Comparison of ENCODE assay signal across 26 cellular contexts in the genomic region with DNA sequence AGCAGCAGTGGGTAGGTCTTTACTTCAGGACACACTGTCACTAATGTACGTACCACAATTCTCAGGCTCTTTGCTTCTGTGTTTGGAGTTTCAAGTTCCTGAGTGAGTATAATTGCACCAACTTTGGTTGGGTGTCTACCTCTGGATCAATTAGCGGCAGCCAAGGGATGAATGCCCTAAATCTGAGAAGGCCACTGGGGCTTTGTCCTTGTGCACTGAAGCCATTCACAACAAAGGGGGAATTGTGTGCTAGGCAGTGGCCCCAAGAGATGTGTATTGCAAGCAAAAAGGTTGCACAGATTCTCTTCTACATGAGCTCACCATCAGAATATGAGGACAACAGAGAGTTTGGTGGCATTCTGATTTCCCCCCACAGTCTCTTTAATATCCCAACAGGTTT. TPM values are rescaled to one million over a fixed set of nuclear protein-coding genes. Genes with fewer than 3 reads are reported as not detected.
DNase-seq lines count a peak whose midpoint lies in the region; ATAC-seq, FAIRE-seq and TF ChIP-seq lines count a peak whose summit lies in the region.
"Had no signal": no experiment of that assay in that cellular context is flagged by ENCODE, and none has a peak within 500 bp of the region (broad histone marks: within the 10 kb centered on the region; RNA-seq: fewer than 3 reads in every experiment).

No MANE protein-coding gene starts in this region.

- in situ Hi-C loops in GM13976 (cut with MboI; ENCODE audit: low sequenced_read_pairs, unreplicated experiment) = no loop called here

- H3K36me3 Mint-ChIP-seq in neural crest cell (ENCODE audit: low read depth) = no peaks in the 10 kb centered on the region
- no peaks in the 10 kb centered on the region for H3K36me3 Mint-ChIP-seq in activated T-helper 2 cell treated with anti-CD3 and anti-CD28 coated beads, Interferon-gamma antibody, Interleukin-2, Interleukin-4, amounts not matched to agents 10 μg/mL and 5 μg/mL and 100 μg/mL, durations not matched to agents 14 hours and 24 hours and 36 hours (ENCODE audit: low read depth)
- H3K36me3 Mint-ChIP-seq: CD4-positive, alpha-beta memory T cell had no signal

- H3K27ac Mint-ChIP-seq in neural crest cell (ENCODE audit: unreplicated experiment) = peak overlapping the region; percentile 86
- no peak overlapping the region for H3K27ac Mint-ChIP-seq in activated T-helper 2 cell treated with anti-CD3 and anti-CD28 coated beads, Interferon-gamma antibody, Interleukin-2, Interleukin-4, amounts not matched to agents 10 μg/mL and 5 μg/mL and 100 μg/mL, durations not matched to agents 14 hours and 24 hours and 36 hours
- H3K27ac Mint-ChIP-seq: CD4-positive, alpha-beta memory T cell; GM23338; H9 had no signal

- peaks cover 24% of the 10 kb centered on the region for H3K27me3 Mint-ChIP-seq in neural crest cell (ENCODE audit: low read depth)
- peaks cover 63% of the 10 kb centered on the region for H3K27me3 Mint-ChIP-seq in activated T-helper 2 cell treated with anti-CD3 and anti-CD28 coated beads, Interferon-gamma antibody, Interleukin-2, Interleukin-4, amounts not matched to agents 10 μg/mL and 5 μg/mL and 100 μg/mL, durations not matched to agents 14 hours and 24 hours and 36 hours (ENCODE audit: low read depth)

- H3K9me3 Mint-ChIP-seq in neural crest cell = no peaks in the 10 kb centered on the region
- H3K9me3 Mint-ChIP-seq in activated T-helper 2 cell treated with anti-CD3 and anti-CD28 coated beads, Interferon-gamma antibody, Interleukin-2, Interleukin-4, amounts not matched to agents 10 μg/mL and 5 μg/mL and 100 μg/mL, durations not matched to agents 14 hours and 24 hours and 36 hours = no peaks in the 10 kb centered on the region
- H3K9me3 Mint-ChIP-seq: CD4-positive, alpha-beta memory T cell; GM23338; H9 had no signal

- no peak for TF ChIP-seq POLR2A in GM18505 (IDR thresholded peaks at IDR 0.05; ENCODE audit: borderline replicate concordance, extremely low read depth, insufficient read depth, insufficient read length)

- intact Hi-C loops in activated T-helper 2 cell treated with anti-CD3 and anti-CD28 coated beads, Interferon-gamma antibody, Interleukin-2, Interleukin-4, amounts not matched to agents 10 μg/mL and 5 μg/mL and 100 μg/mL, durations not matched to agents 14 hours and 24 hours and 36 hours (cut with micrococcal nuclease) = no loop called here

- H3K4me3 ChIP-seq in bronchial epithelial cell (ENCODE audit: low read depth, low read length) = no peak overlapping the region
- H3K4me3 ChIP-seq: A549, GM23338 had no signal

- no peak for ATAC-seq in GM18505 (IDR thresholded peaks at IDR 0.05; ENCODE audit: unreplicated experiment)
- ATAC-seq: A549, GM23338, HCT116 had no signal

- peaks cover 16% of the 10 kb centered on the region for H3K27me3 ChIP-seq in bronchial epithelial cell (ENCODE audit: control insufficient read depth, insufficient read depth, low read length)

- peak; percentile 83 for FAIRE-seq in bronchial epithelial cell (lab: Jason Lieb, UNC)
- FAIRE-seq: A549, GM12891, GM19239 had no signal

- no peaks in the 10 kb centered on the region for H3K36me3 ChIP-seq in bronchial epithelial cell (ENCODE audit: control insufficient read depth, insufficient read depth, low read length)

- DNase-seq in Ammon's horn (ENCODE audit: low spot score) = peak; percentile 52
- DNase-seq in bronchial epithelial cell (ENCODE audit: low read depth) = no peak
- DNase-seq in neural crest cell (ENCODE audit: low read depth, low spot score) = no peak
- DNase-seq in pons (ENCODE audit: low spot score) = peak; percentile 32
- no peak for DNase-seq in NCI-H748 (lab: John Stamatoyannopoulos, UW; ENCODE audit: unreplicated experiment)
- no peak for DNase-seq in activated T-helper 2 cell treated with anti-CD3 and anti-CD28 coated beads, Interferon-gamma antibody, Interleukin-2, Interleukin-4, amounts not matched to agents 10 μg/mL and 5 μg/mL and 100 μg/mL, durations not matched to agents 14 hours and 24 hours and 36 hours (ENCODE audit: low spot score)
- no peak for DNase-seq in GM13976 (ENCODE audit: low spot score)
- DNase-seq: 8988T; ACHN; AML-193; C1 segment of cervical spinal cord; Calu3; CD4-positive, alpha-beta memory T cell; COR-L47; DMS53; DMS79 treated with DMSO at 0.1 percent for 48 hours; GF-D8; H9 had no signal

- H3K4me1 Mint-ChIP-seq in neural crest cell = peaks cover 37% of the 10 kb centered on the region
- peaks cover 2% of the 10 kb centered on the region for H3K4me1 Mint-ChIP-seq in activated T-helper 2 cell treated with anti-CD3 and anti-CD28 coated beads, Interferon-gamma antibody, Interleukin-2, Interleukin-4, amounts not matched to agents 10 μg/mL and 5 μg/mL and 100 μg/mL, durations not matched to agents 14 hours and 24 hours and 36 hours (ENCODE audit: low read depth)

- TF ChIP-seq CTCF in bronchial epithelial cell (IDR thresholded peaks at IDR 0.05; ENCODE audit: insufficient read depth, low read length, severe bottlenecking) (no peak), neural crest cell (conservative IDR thresholded peaks at IDR 0.05) (no peak), GM13976 (IDR thresholded peaks at IDR 0.05; ENCODE audit: borderline replicate concordance, control extremely low read depth, extremely low read depth, insufficient read depth, missing control alignments) (no peak)

- peak overlapping the region; percentile 62 for H3K4me3 Mint-ChIP-seq in neural crest cell
- no peak overlapping the region for H3K4me3 Mint-ChIP-seq in activated T-helper 2 cell treated with anti-CD3 and anti-CD28 coated beads, Interferon-gamma antibody, Interleukin-2, Interleukin-4, amounts not matched to agents 10 μg/mL and 5 μg/mL and 100 μg/mL, durations not matched to agents 14 hours and 24 hours and 36 hours (ENCODE audit: low read depth)
- H3K4me3 Mint-ChIP-seq: CD4-positive, alpha-beta memory T cell; GM23338; H9 had no signal

RNA-seq across cellular contexts. Expression of gene PHF24, which starts 3.9 kb away (rescaled TPM):
- total RNA-seq in bronchial epithelial cell (0.13 and 0.26 TPM in 2 replicates), neural crest cell (0.63 and 1.2 TPM in 2 replicates)
- 0.11 TPM in 1 of 2 replicates, not detected in the other for total RNA-seq in activated T-helper 2 cell treated with anti-CD3 and anti-CD28 coated beads, Interferon-gamma antibody, Interleukin-2, Interleukin-4, amounts not matched to agents 10 μg/mL and 5 μg/mL and 100 μg/mL, durations not matched to agents 14 hours and 24 hours and 36 hours
- total RNA-seq: Calu3; CD4-positive, alpha-beta memory T cell; G401; H4 had no signal

RNA-seq across cellular contexts. Expression of gene DNAJB5, which starts 35.3 kb away (rescaled TPM):
- total RNA-seq in bronchial epithelial cell = 8.2 and 11.0 TPM in 2 replicates
- 27.1 and 28.7 TPM in 2 replicates for total RNA-seq in neural crest cell
- total RNA-seq in activated T-helper 2 cell treated with anti-CD3 and anti-CD28 coated beads, Interferon-gamma antibody, Interleukin-2, Interleukin-4, amounts not matched to agents 10 μg/mL and 5 μg/mL and 100 μg/mL, durations not matched to agents 14 hours and 24 hours and 36 hours = 7.5 and 11.3 TPM in 2 replicates

Comparison
In these comparisons a context has a peak if more than half of its experiments do, and no peak if none do; other contexts are left out.
1. DNase-seq: peak in Ammon's horn (single experiment) and pons (single experiment); none in bronchial epithelial cell (single experiment), neural crest cell (single experiment), NCI-H748 (single experiment), activated T-helper 2 cell treated with anti-CD3 and anti-CD28 coated beads, Interferon-gamma antibody, Interleukin-2, Interleukin-4, amounts not matched to agents 10 μg/mL and 5 μg/mL and 100 μg/mL, durations not matched to agents 14 hours and 24 hours and 36 hours (single experiment) and GM13976 (single experiment).